19 cellular contexts compared by ENCODE assay signal in genomic region chr16:31403590-31404352, GRCh38. TPM values are rescaled to one million over a fixed set of nuclear protein-coding genes. Genes with fewer than 3 reads are reported as not detected.
DNase-seq lines count a peak whose midpoint lies in the region; ATAC-seq and TF ChIP-seq lines count a peak whose summit lies in the region.
"Had no signal": no experiment of that assay in that cellular context is flagged by ENCODE, and none has a peak within 500 bp of the region (broad histone marks: within the 10 kb centered on the region; RNA-seq: fewer than 3 reads in every experiment).

No MANE protein-coding gene starts in this region.

- POLR2A ChIA-PET in PC-9 (lab: Charles Lee; ENCODE audit: unreplicated experiment), result no interaction called here

- peak in 1 of 4 donors; percentile 19 for ATAC-seq in heart left ventricle
- ATAC-seq in Right ventricle myocardium superior (ENCODE audit: poor library complexity), result no peak
- peak; percentile 8 for ATAC-seq in esophagus mucosa
- ATAC-seq: activated T-helper 17 cell treated with anti-CD3 and anti-CD28 coated beads, Interleukin-2, amount 50 U/mL, for 72 hours had no signal

- H3K4me3 ChIP-seq in heart left ventricle (peak overlapping the region in 7 of 12 donors; percentile 14 to 50 (median 30)), PC-9 (peak overlapping the region; percentile 88), esophagus squamous epithelium (no peak overlapping the region), HAP-1 (no peak overlapping the region)
- H3K4me3 ChIP-seq: pancreas, skin epidermis, tibial artery had no signal

- peaks cover 0 to 24% (median 0%) of the 10 kb centered on the region in 12 donors for H3K4me1 ChIP-seq in heart left ventricle
- peaks cover 14% of the 10 kb centered on the region for H3K4me1 ChIP-seq in PC-9 (replicated peaks; ENCODE audit: insufficient read depth)
- no peaks in the 10 kb centered on the region for H3K4me1 ChIP-seq in esophagus squamous epithelium
- H3K4me1 ChIP-seq in HAP-1, result no peaks in the 10 kb centered on the region
- H3K4me1 ChIP-seq: pancreas, tibial artery had no signal

- no peak for TF ChIP-seq CTCF in heart left ventricle (IDR thresholded peaks at IDR 0.05)
- TF ChIP-seq CTCF in PC-9 (conservative IDR thresholded peaks at IDR 0.05), result no peak
- TF ChIP-seq CTCF in esophagus squamous epithelium (IDR thresholded peaks at IDR 0.05), result no peak

- in situ Hi-C loops in HAP-1 (cut with MboI; ENCODE audit: low sequenced_read_pairs), result no loop called here

- CTCF ChIA-PET in PC-9 (lab: Charles Lee), result interaction anchor here (0.6 to 0.7 kb wide), 2 partner anchors 18 to 112 kb away, joined by 5 to 7 read pairs; no protein-coding TSS in a partner anchor

- peaks cover 4% of the 10 kb centered on the region; the same call in 1 of the 2 replicates for H3F3A ChIP-seq in PC-9 (ENCODE audit: insufficient read depth, low read depth)

- 74 to 76% (median 74%) methylated on average over 16 to 21 of the region's 21 CpGs for WGBS in heart left ventricle, 4 donors
- WGBS in esophagus squamous epithelium, 2 donors, result 78 to 81% methylated on average over 9 to 12 of the region's 21 CpGs

- H3K27me3 ChIP-seq in heart left ventricle (peaks cover 0 to 6% (median 0%) of the 10 kb centered on the region in 9 donors), PC-9 (ENCODE audit: insufficient read depth, low read depth) (no peaks in the 10 kb centered on the region), esophagus squamous epithelium (peaks cover 0 to 8% (median 0%) of the 10 kb centered on the region in 4 donors), HAP-1 (ENCODE audit: low read depth) (no peaks in the 10 kb centered on the region)
- H3K27me3 ChIP-seq: pancreas had no signal

- intact Hi-C loops in heart left ventricle (cut with DNase I), result no loop called here
- intact Hi-C loops in Right ventricle myocardium superior (cut with DNase I), result no loop called here
- intact Hi-C loops in PC-9 (cut with micrococcal nuclease; ENCODE audit: unreplicated experiment), result no loop called here
- intact Hi-C loops in esophagus squamous epithelium (cut with DNase I), result no loop called here

- H3K4me2 ChIP-seq in PC-9, result peak overlapping the region; percentile 92

- H3K79me2 ChIP-seq in PC-9 (ENCODE audit: low read depth), result peaks cover 19% of the 10 kb centered on the region

- peak overlapping the region; percentile 89 for H2AFZ ChIP-seq in PC-9

- TF ChIP-seq POLR2A in heart left ventricle (IDR thresholded peaks at IDR 0.05) (no peak), esophagus squamous epithelium (IDR thresholded peaks at IDR 0.05) (no peak)

- no peaks in the 10 kb centered on the region for H3K9me2 ChIP-seq in PC-9 (ENCODE audit: insufficient read depth)

- no peaks in the 10 kb centered on the region for H4K20me1 ChIP-seq in PC-9 (ENCODE audit: insufficient read depth)

- H3K9me3 ChIP-seq in heart left ventricle (no peaks in the 10 kb centered on the region), PC-9 (ENCODE audit: insufficient read depth, low read depth) (no peaks in the 10 kb centered on the region), esophagus squamous epithelium (peaks cover 0 to 7% (median 0%) of the 10 kb centered on the region in 3 donors), HAP-1 (no peaks in the 10 kb centered on the region)
- H3K9me3 ChIP-seq: pancreas had no signal

- no TSS peak for BruUV-seq in PC-9 (replicated peaks; lab: Mats Ljungman, UMichigan)

- H3K27ac ChIP-seq in heart left ventricle (no peak overlapping the region), PC-9 (0 out of 2 replicates have a peak overlapping the region, but pooled peaks have one; percentile 13), esophagus squamous epithelium (no peak overlapping the region)
- H3K27ac ChIP-seq: pancreas, skin epidermis, tibial artery had no signal

- H3K36me3 ChIP-seq in heart left ventricle (no peaks in the 10 kb centered on the region), PC-9 (ENCODE audit: low read depth) (no peaks in the 10 kb centered on the region), esophagus squamous epithelium (no peaks in the 10 kb centered on the region), HAP-1 (replicated peaks) (no peaks in the 10 kb centered on the region)
- H3K36me3 ChIP-seq: pancreas, tibial artery had no signal

- DNase-seq in heart left ventricle (no peak), Right ventricle myocardium superior (no peak), PC-9 (no peak), esophagus squamous epithelium (lab: John Stamatoyannopoulos, UW) (no peak), NCI-H1048 (lab: John Stamatoyannopoulos, UW) (no peak), HAP-1 (ENCODE audit: low spot score in 2 of 2) (no peak)
- no peak for DNase-seq in activated CD4-positive, alpha-beta T cell treated with anti-CD3 and anti-CD28 coated beads, Interleukin-2, amount 50 U/mL, for 4 hours
- DNase-seq: activated B cell treated with CpG ODN at 0.5 μM for 24 hours, foreskin melanocyte, GDM1, H7, pancreas, tibial artery had no signal

RNA-seq across cellular contexts. Expression of gene ITGAD, which starts 10.6 kb away (rescaled TPM):
- under 1 TPM in 2 of 9 donors, not detected in 7; 0.41 to 0.80 TPM for total RNA-seq in heart left ventricle
- polyA plus RNA-seq in heart left ventricle, result not detected
- total RNA-seq in Right ventricle myocardium superior, result not detected
- not detected in 2 replicates for total RNA-seq in PC-9 (2021)
- total RNA-seq in esophagus mucosa, result not detected
- total RNA-seq in esophagus squamous epithelium, result under 1 TPM in 1 of 4 donors, not detected in 3; 0.19 TPM
- total RNA-seq: activated CD8-positive, alpha-beta memory T cell treated with anti-CD3 and anti-CD28 coated beads for 36 hours; activated T-helper 17 cell treated with anti-CD3 and anti-CD28 coated beads, Interleukin-2, amount 50 U/mL, for 72 hours; H7; myocyte; RPMI7951 had no signal
- polyA plus RNA-seq: pancreas had no signal

RNA-seq across cellular contexts. Expression of gene COX6A2, which starts 24.4 kb away (rescaled TPM):
- total RNA-seq in heart left ventricle (1,000 to 10,000 TPM in 7 of 9 donors, 100 to 1,000 TPM in 2; 393 to 1,682 (median 1,115) TPM), Right ventricle myocardium superior (1,514 TPM), PC-9 (2021) (not detected in 2 replicates), esophagus mucosa (0.48 TPM), esophagus squamous epithelium (not detected)
- over 10,000 TPM in 1 of 2 donors, 1,000 to 10,000 TPM in 1; 1,628 to 10,029 TPM for polyA plus RNA-seq in heart left ventricle
- total RNA-seq: activated B cell treated with CpG ODN at 0.5 μM for 24 hours; activated CD8-positive, alpha-beta memory T cell treated with anti-CD3 and anti-CD28 coated beads for 36 hours; activated T-helper 17 cell treated with anti-CD3 and anti-CD28 coated beads, Interleukin-2, amount 50 U/mL, for 72 hours; H7; RPMI7951 had no signal

RNA-seq across cellular contexts. Expression of gene ZNF843, which starts 38.8 kb away (rescaled TPM):
- total RNA-seq in heart left ventricle, result 1 to 10 TPM; 1.0 to 4.7 (median 2.5) TPM
- 1 to 10 TPM in 1 of 2 donors, under 1 TPM in 1; 0.43 to 1.2 TPM for polyA plus RNA-seq in heart left ventricle
- total RNA-seq in Right ventricle myocardium superior, result 1.9 TPM
- total RNA-seq in PC-9 (2021), result 0.85 and 0.88 TPM in 2 replicates
- 0.32 TPM for total RNA-seq in esophagus mucosa
- total RNA-seq in esophagus squamous epithelium, result 1 to 10 TPM in 1 of 4 donors, under 1 TPM in 3; 0.31 to 1.2 (median 0.95) TPM
- total RNA-seq: RPMI7951 had no signal

RNA-seq across cellular contexts. Expression of gene ITGAX, which starts 48.8 kb away (rescaled TPM):
- total RNA-seq in heart left ventricle (10 to 100 TPM in 2 of 9 donors, 1 to 10 TPM in 6, under 1 TPM in 1; 0.73 to 52.7 (median 2.0) TPM), Right ventricle myocardium superior (1.2 TPM), PC-9 (2021) (1.1 and 1.2 TPM in 2 replicates), esophagus mucosa (1.9 TPM), esophagus squamous epithelium (1 to 10 TPM in 2 of 4 donors, under 1 TPM in 2; 0.82 to 4.5 (median 1.8) TPM)
- 1 to 10 TPM; 2.0 to 2.2 TPM for polyA plus RNA-seq in heart left ventricle
- total RNA-seq: RPMI7951 had no signal

RNA-seq across cellular contexts. Expression of gene ARMC5, which starts 55.5 kb away (rescaled TPM):
- total RNA-seq in heart left ventricle (1 to 10 TPM; 4.1 to 9.2 (median 6.5) TPM), Right ventricle myocardium superior (5.8 TPM), PC-9 (2021) (18.6 and 21.4 TPM in 2 replicates), esophagus mucosa (9.4 TPM), esophagus squamous epithelium (10 to 100 TPM in 1 of 4 donors, 1 to 10 TPM in 3; 5.9 to 14.8 (median 9.7) TPM)
- 1 to 10 TPM; 6.6 to 8.2 TPM for polyA plus RNA-seq in heart left ventricle

Comparison
In these comparisons a context has a peak if more than half of its experiments do, and no peak if none do; other contexts are left out.
1. H3K4me3 ChIP-seq: peak in heart left ventricle (7 of 12) and PC-9 (single experiment); none in esophagus squamous epithelium (0 of 4) and HAP-1 (single experiment).
2. RNA of gene COX6A2, which starts 24.4 kb away (total RNA-seq): 1,514 TPM in Right ventricle myocardium superior (single experiment) and 393 to 1,682 TPM in heart left ventricle; 0.48 TPM in esophagus mucosa (single experiment), not detected in PC-9 and not detected in esophagus squamous epithelium; every median in the first group is over 100 times any median in the second.